ENCODE assay signal across 13 cellular contexts in genomic region chr1:179952181-179952580, GRCh38. TPM values are rescaled to one million over a fixed set of nuclear protein-coding genes. Genes with fewer than 3 reads are reported as not detected.
DNase-seq lines count a peak whose midpoint lies in the region; ATAC-seq, FAIRE-seq and TF ChIP-seq lines count a peak whose summit lies in the region.
"Had no signal": no experiment of that assay in that cellular context is flagged by ENCODE, and none has a peak within 500 bp of the region (broad histone marks: within the 10 kb centered on the region; RNA-seq: fewer than 3 reads in every experiment).

No MANE protein-coding gene starts in this region.

- H3K9me3 ChIP-seq in OCI-LY7 (ENCODE audit: low read length), result no peaks in the 10 kb centered on the region
- no peaks in the 10 kb centered on the region for H3K9me3 ChIP-seq in K562 (replicated peaks; ENCODE audit: control insufficient read depth, insufficient read depth, low read depth, low read length)
- H3K9me3 ChIP-seq in upper lobe of right lung, result no peaks in the 10 kb centered on the region

- H3K4me3 ChIP-seq in OCI-LY7 (ENCODE audit: low read depth, low read length, poor library complexity, severe bottlenecking), result no peak overlapping the region
- no peak overlapping the region for H3K4me3 ChIP-seq in K562
- H3K4me3 ChIP-seq in upper lobe of right lung, result no peak overlapping the region

- POLR2A ChIA-PET in OCI-LY7 (lab: Charles Lee) (interaction anchor here (0.6 to 2.4 kb wide), 9 partner anchors 8 to 228 kb away, joined by 3 to 11 read pairs (median 4); partner anchors contain the start of gene TOR1AIP1), K562 (lab: Yijun Ruan, JAX) (interaction anchor here (1.3 to 1.5 kb wide), 2 partner anchors 10 to 25 kb away, joined by 3 to 8 read pairs; no protein-coding TSS in a partner anchor)

- H3K27ac ChIP-seq in OCI-LY7 (ENCODE audit: low read depth, low read length, poor library complexity, severe bottlenecking), result peak overlapping the region; percentile 15
- no peak overlapping the region for H3K27ac ChIP-seq in K562 (ENCODE audit: extremely low read depth, low read depth, low read length)
- peak overlapping the region; percentile 96 for H3K27ac ChIP-seq in upper lobe of right lung

- CTCF ChIA-PET in activated naive CD4-positive, alpha-beta T cell treated with anti-CD3 and anti-CD28 coated beads for 36 hours (lab: Charles Lee), result interaction anchor here (1.0 to 1.2 kb wide), 2 partner anchors 67 to 137 kb away, joined by 3 to 4 read pairs; no protein-coding TSS in a partner anchor
- CTCF ChIA-PET in OCI-LY7 (lab: Charles Lee; ENCODE audit: unreplicated experiment), result no interaction called here
- CTCF ChIA-PET in K562 (lab: Yijun Ruan, JAX; ENCODE audit: low intra/inter-chr PET ratio), result no interaction called here

- in situ Hi-C loops in K562 (cut with MboI), result no loop called here

- BruUV-seq in OCI-LY7 (replicated peaks; lab: Mats Ljungman, UMichigan) (no TSS peak), K562 (replicated peaks; lab: Mats Ljungman, UMichigan) (no TSS peak)

- no peaks in the 10 kb centered on the region for H3K9me2 ChIP-seq in OCI-LY7 (ENCODE audit: insufficient read depth, low read length)

- H3K9me3 Mint-ChIP-seq in activated naive CD4-positive, alpha-beta T cell treated with anti-CD3 and anti-CD28 coated beads for 36 hours, result no peaks in the 10 kb centered on the region

- no peak for TF ChIP-seq EP300 in K562 (IDR thresholded peaks at IDR 0.05; ENCODE audit: low read length)

- H4K20me1 ChIP-seq in OCI-LY7 (ENCODE audit: insufficient read depth, low read length) (peaks cover 16% of the 10 kb centered on the region; the same call in 1 of the 2 replicates), K562 (replicated peaks; ENCODE audit: control insufficient read depth, insufficient read depth, low read length) (peaks cover 11% of the 10 kb centered on the region; the same call in 1 of the 2 replicates)

- ATAC-seq in K562, result no peak
- no peak for ATAC-seq in upper lobe of right lung
- no peak for ATAC-seq in SK-N-SH treated with all-trans-retinoic acid at 6 μM for 48 hours
- ATAC-seq in HG03521 (IDR thresholded peaks at IDR 0.05; ENCODE audit: unreplicated experiment), result no peak

- TF ChIP-seq POLR2A in K562 (conservative IDR thresholded peaks at IDR 0.05), result no peak

- 63% methylated on average over 4 of the region's 4 CpGs for WGBS in K562 (ENCODE audit: insufficient coverage, low coverage, missing lambda C conversion rate)

- TF ChIP-seq CTCF in OCI-LY7 (conservative IDR thresholded peaks at IDR 0.05; ENCODE audit: low read length) (no peak), K562 (IDR thresholded peaks at IDR 0.05 in 2 of 3, conservative IDR thresholded peaks at IDR 0.05 in 1 of 3; ENCODE audit: insufficient read depth in 2 of 3, low read depth in 1 of 3, low read length in 3 of 3) (no peak), upper lobe of right lung (IDR thresholded peaks at IDR 0.05) (no peak)

- H3K4me1 ChIP-seq in OCI-LY7 (ENCODE audit: insufficient read depth, low read length, poor library complexity, severe bottlenecking) (peaks cover 36% of the 10 kb centered on the region), K562 (replicated peaks in 1 of 2; ENCODE audit: control insufficient read depth in 2 of 2, insufficient read depth in 2 of 2, low read length in 2 of 2) (peaks cover 4% of the 10 kb centered on the region in 2 experiments; a peak in 3 of 5 replicates), upper lobe of right lung (peaks cover 18% of the 10 kb centered on the region)

- H3K79me2 ChIP-seq in OCI-LY7 (ENCODE audit: insufficient read depth, low read depth, low read length), result peaks cover 24% of the 10 kb centered on the region
- H3K79me2 ChIP-seq in K562 (ENCODE audit: control insufficient read depth, insufficient read depth, low read length), result peaks cover 37% of the 10 kb centered on the region

- TF ChIP-seq RAD21 in K562 (CRISPR knock-in tag; conservative IDR thresholded peaks at IDR 0.05 in 1 of 2, IDR thresholded peaks at IDR 0.05 in 1 of 2), result no peak

- no peaks in the 10 kb centered on the region for H3K36me3 Mint-ChIP-seq in activated naive CD4-positive, alpha-beta T cell treated with anti-CD3 and anti-CD28 coated beads for 36 hours (ENCODE audit: low read depth)

- peak overlapping the region; percentile 63 for H3K27ac Mint-ChIP-seq in activated naive CD4-positive, alpha-beta T cell treated with anti-CD3 and anti-CD28 coated beads for 36 hours
- H3K27ac Mint-ChIP-seq: progenitor cell of endocrine pancreas had no signal

- H3K4me3 Mint-ChIP-seq in activated naive CD4-positive, alpha-beta T cell treated with anti-CD3 and anti-CD28 coated beads for 36 hours, result peak overlapping the region; percentile 21

- H2AFZ ChIP-seq in OCI-LY7 (ENCODE audit: low read length), result peak overlapping the region; percentile 98
- peak overlapping the region; percentile 27; the same call in 1 of the 2 replicates for H2AFZ ChIP-seq in K562 (ENCODE audit: low read depth, low read length)

- DNase-seq in activated naive CD4-positive, alpha-beta T cell treated with anti-CD3 and anti-CD28 coated beads for 36 hours, result no peak
- DNase-seq in activated naive CD4-positive, alpha-beta T cell treated with Interleukin-2 at 50 U/mL for 16 hours, result no peak
- DNase-seq in OCI-LY7 (ENCODE audit: low spot score) (no peak), K562 (ENCODE audit: extremely low read depth in 1 of 4, low spot score in 3 of 4) (no peak), upper lobe of right lung (no peak), NCI-H1105 treated with DMSO at 0.1 percent for 48 hours (lab: John Stamatoyannopoulos, UW) (no peak)
- DNase-seq: aorta; midbrain; NK-92 treated with Interleukin-12 subunit alpha and Interleukin-12 subunit beta, amount 100 ng/mL, for 24 hours; stimulated activated CD4-positive, alpha-beta T cell treated with anti-CD3 and anti-CD28 coated beads, Interleukin-15, amount 100 ng/mL, for 24 hours had no signal

- H3K27me3 Mint-ChIP-seq in activated naive CD4-positive, alpha-beta T cell treated with anti-CD3 and anti-CD28 coated beads for 36 hours (ENCODE audit: low read depth), result no peaks in the 10 kb centered on the region
- H3K27me3 Mint-ChIP-seq: progenitor cell of endocrine pancreas had no signal

- H3K27me3 ChIP-seq in K562 (ENCODE audit: control insufficient read depth in 2 of 2, insufficient read depth in 2 of 2, low read length in 2 of 2) (no peaks in the 10 kb centered on the region), upper lobe of right lung (no peaks in the 10 kb centered on the region)

- H3K4me1 Mint-ChIP-seq in activated naive CD4-positive, alpha-beta T cell treated with anti-CD3 and anti-CD28 coated beads for 36 hours (ENCODE audit: low read depth), result peaks cover 26% of the 10 kb centered on the region

- no peaks in the 10 kb centered on the region for H3K9me1 ChIP-seq in K562 (ENCODE audit: control insufficient read depth, insufficient read depth, low read length)

- intact Hi-C loops in activated naive CD4-positive, alpha-beta T cell treated with anti-CD3 and anti-CD28 coated beads for 36 hours (cut with micrococcal nuclease), result loop anchor here (5.0 to 10.0 kb wide), 6 partner anchors 247 to 1080 kb away; partner anchors contain the start of genes ACBD6, AXDND1, MR1 and XPR1
- intact Hi-C loops in OCI-LY7 (cut with micrococcal nuclease; ENCODE audit: unreplicated experiment) (loop anchor here (10.0 kb wide), 2 partner anchors 203 to 917 kb away; partner anchors contain the start of gene QSOX1), K562 (cut with micrococcal nuclease) (loop anchor here (5.0 kb wide), 1 partner anchor 225 kb away; no protein-coding TSS in a partner anchor), upper lobe of right lung (cut with DNase I) (no loop called here)

- no peak for FAIRE-seq in K562 (lab: Jason Lieb, UNC)

- H3K36me3 ChIP-seq in OCI-LY7 (ENCODE audit: insufficient read depth, low read length), result no peaks in the 10 kb centered on the region
- no peaks in the 10 kb centered on the region for H3K36me3 ChIP-seq in K562 (ENCODE audit: control insufficient read depth, insufficient read depth, low read length)
- no peaks in the 10 kb centered on the region for H3K36me3 ChIP-seq in upper lobe of right lung

- H3K4me2 ChIP-seq in OCI-LY7 (ENCODE audit: low read length) (peak overlapping the region; percentile 45), K562 (ENCODE audit: insufficient read depth, low read length) (no peak overlapping the region)

- no peak overlapping the region for H3K9ac ChIP-seq in K562 (ENCODE audit: insufficient read depth in 1 of 2, low read depth in 2 of 2, low read length in 2 of 2)

TF ChIP-seq in K562, 482 proteins besides CTCF, POLR2A, EP300 and RAD21 (continues in another document):
- no peak for TF ChIP-seq GABPB1 (CRISPR knock-in tag; IDR thresholded peaks at IDR 0.05)
- no peak for TF ChIP-seq DDX20 (tag; IDR thresholded peaks at IDR 0.05; ENCODE audit: low read depth)
- TF ChIP-seq MAFK (IDR thresholded peaks at IDR 0.05; ENCODE audit: low read length), result no peak
- no peak for TF ChIP-seq ZNF121 (CRISPR knock-in tag; conservative IDR thresholded peaks at IDR 0.05)

TF ChIP-seq in SK-N-SH treated with all-trans-retinoic acid at 6 μM for 48 hours, 23 proteins besides CTCF, POLR2A, EP300 and RAD21 (continues in another document):
- TF ChIP-seq ISL1 (CRISPR knock-in tag; IDR thresholded peaks at IDR 0.05) (no peak), ZFP3 (CRISPR knock-in tag; IDR thresholded peaks at IDR 0.05) (no peak), ZNF8 (CRISPR knock-in tag; IDR thresholded peaks at IDR 0.05) (no peak), ZC3H10 (CRISPR knock-in tag; IDR thresholded peaks at IDR 0.05) (no peak)

RNA-seq across cellular contexts. Expression of gene CEP350, which starts 2.4 kb away (rescaled TPM):
- total RNA-seq in activated naive CD4-positive, alpha-beta T cell treated with anti-CD3 and anti-CD28 coated beads for 36 hours, result 10 to 100 TPM; 30.3 to 36.0 TPM
- total RNA-seq in OCI-LY7 (2014; rRNA removed; shearing (Covaris generic)), result 48.6 and 51.9 TPM in 2 replicates
- 54.2 and 57.5 TPM in 2 replicates for total RNA-seq in OCI-LY7 (2022)
- 27.4 and 114 TPM in 2 replicates for total RNA-seq in K562 (2011; cell fraction: chromatin; rRNA removed; ENCODE audit: low replicate concordance)
- total RNA-seq in K562 (2011; cell fraction: nucleolus; rRNA removed), result 19.5 and 31.2 TPM in 2 replicates
- total RNA-seq in K562 (2011; cell fraction: nucleoplasm; rRNA removed), result 38.1 and 40.1 TPM in 2 replicates
- total RNA-seq in K562 (2014; rRNA removed), result 30.4 and 34.2 TPM in 2 replicates
- 56.0 and 66.8 TPM in 2 replicates for total RNA-seq in K562 (2014; rRNA removed; fragmentation: Illumina TruSeq; extraction: Trizol)
- total RNA-seq in K562 (2015; rRNA removed; fragmentation: Illumina TruSeq; extraction: Trizol), result 57.7 and 64.3 TPM in 2 replicates
- 39.5 and 42.2 TPM in 2 replicates for total RNA-seq in K562 (2021)
- 17.7 and 23.3 TPM in 2 replicates for polyA plus RNA-seq in K562 (2011; rRNA removed)
- 4.5 and 8.3 TPM in 2 replicates for polyA plus RNA-seq in K562 (2011; cell fraction: cytosol; rRNA removed)
- 13.5 and 20.3 TPM in 2 replicates for polyA plus RNA-seq in K562 (2011; cell fraction: nucleus; rRNA removed)
- polyA plus RNA-seq in K562 (2012), result 17.6 and 18.7 TPM in 2 replicates
- polyA plus RNA-seq in K562 (2014; fragmentation: Illumina TruSeq; extraction: Trizol), result 23.0 and 28.0 TPM in 2 replicates
- 1 to 10 TPM; 8.3 to 8.7 TPM for polyA plus RNA-seq in K562 (2014; fragmentation: Nextera tagmentation; extraction: Ambion mirVana)
- 17.1 and 20.4 TPM in 2 replicates for polyA plus RNA-seq in K562 (2014; rRNA removed)
- 94.1 and 107 TPM in 2 replicates for polyA minus RNA-seq in K562 (2011; rRNA and poly(A)+ RNA removed)
- 29.8 and 44.2 TPM in 2 replicates for polyA minus RNA-seq in K562 (2011; cell fraction: cytosol; rRNA and poly(A)+ RNA removed)
- polyA minus RNA-seq in K562 (2011; cell fraction: nucleus; rRNA and poly(A)+ RNA removed), result 34.6 and 77.2 TPM in 2 replicates
- 51.2 TPM for total RNA-seq in upper lobe of right lung
